In genomic region chr5:59484618-59485017, GRCh38 we compare ENCODE assay signal across 16 cellular contexts.
DNase-seq lines count a peak whose midpoint lies in the region; TF ChIP-seq lines count a peak whose summit lies in the region.
"Had no signal": no experiment of that assay in that cellular context is flagged by ENCODE, and none has a peak within 500 bp of the region (broad histone marks: within the 10 kb centered on the region; RNA-seq: fewer than 3 reads in every experiment).

No MANE protein-coding gene starts in this region.

- no peak for TF ChIP-seq EP300 in SK-N-SH (IDR thresholded peaks at IDR 0.05; ENCODE audit: borderline replicate concordance in 1 of 2, low read depth in 1 of 2, low read length in 1 of 2)

- H3K4me1 ChIP-seq in SK-N-SH (ENCODE audit: control insufficient read depth in 1 of 2, insufficient read depth in 2 of 2, low read depth in 1 of 2, low read length in 1 of 2) (peaks cover 25 to 48% of the 10 kb centered on the region in 2 experiments), endocrine pancreas (ENCODE audit: control insufficient read depth, insufficient read depth, low read length) (peaks cover 33% of the 10 kb centered on the region), smooth muscle cell (ENCODE audit: low read depth) (peaks cover 5% of the 10 kb centered on the region), prostate gland (replicated peaks) (no peaks in the 10 kb centered on the region)

- H3K27me3 ChIP-seq in SK-N-SH (ENCODE audit: insufficient read depth) (no peaks in the 10 kb centered on the region), endocrine pancreas (ENCODE audit: control insufficient read depth, insufficient read depth, low read length) (no peaks in the 10 kb centered on the region), smooth muscle cell (ENCODE audit: low read depth) (peaks cover 10% of the 10 kb centered on the region), prostate gland (replicated peaks; ENCODE audit: insufficient read depth) (no peaks in the 10 kb centered on the region)
- H3K27me3 ChIP-seq: tibial nerve had no signal

- H3F3A ChIP-seq in SK-N-SH (replicated peaks; ENCODE audit: insufficient read depth) = peaks cover 13% of the 10 kb centered on the region
- no peaks in the 10 kb centered on the region for H3F3A ChIP-seq in smooth muscle cell (ENCODE audit: low read depth)

- H3K9ac ChIP-seq in SK-N-SH = no peak overlapping the region
- H3K9ac ChIP-seq in endocrine pancreas (ENCODE audit: control insufficient read depth, insufficient read depth, low read length) = no peak overlapping the region
- no peak overlapping the region for H3K9ac ChIP-seq in smooth muscle cell (ENCODE audit: low read depth)

- no peak; the same call in 1 of the 2 replicates for TF ChIP-seq RAD21 in SK-N-SH (IDR thresholded peaks at IDR 0.05; ENCODE audit: low read length)

- 10% methylated on average over 2 of the region's 2 CpGs for WGBS in SK-N-SH (ENCODE audit: low lambda C conversion rate)
- 68% methylated on average over 2 of the region's 2 CpGs for WGBS in smooth muscle cell (ENCODE audit: low lambda C conversion rate)
- 85% methylated on average over 2 of the region's 2 CpGs for WGBS in prostate gland

- H3K4me2 ChIP-seq in SK-N-SH (peak overlapping the region; percentile 22; the same call in 1 of the 2 replicates), smooth muscle cell (peak overlapping the region; percentile 4)

- peaks cover 2% of the 10 kb centered on the region for H3K27me3 Mint-ChIP-seq in activated naive CD4-positive, alpha-beta T cell treated with anti-CD3 and anti-CD28 coated beads for 36 hours (ENCODE audit: low read depth)
- H3K27me3 Mint-ChIP-seq: CD4-positive, alpha-beta memory T cell; stimulated activated naive B cell treated with anti-CD40 and anti-IgM and Interleukin-4, amounts not matched to agents 10 μg/mL and 1 μg/mL and 100 μg/mL, for 72 hours had no signal

- no peak overlapping the region for H3K4me3 Mint-ChIP-seq in activated naive CD4-positive, alpha-beta T cell treated with anti-CD3 and anti-CD28 coated beads for 36 hours
- H3K4me3 Mint-ChIP-seq: CD4-positive, alpha-beta memory T cell; stimulated activated naive B cell treated with anti-CD40 and anti-IgM and Interleukin-4, amounts not matched to agents 10 μg/mL and 1 μg/mL and 100 μg/mL, for 72 hours had no signal

- peak overlapping the region; percentile 17 for H3K27ac Mint-ChIP-seq in activated naive CD4-positive, alpha-beta T cell treated with anti-CD3 and anti-CD28 coated beads for 36 hours
- H3K27ac Mint-ChIP-seq: CD4-positive, alpha-beta memory T cell; stimulated activated naive B cell treated with anti-CD40 and anti-IgM and Interleukin-4, amounts not matched to agents 10 μg/mL and 1 μg/mL and 100 μg/mL, for 72 hours had no signal

- H3K4me3 ChIP-seq in SK-N-SH (ENCODE audit: low read depth in 2 of 2, low read length in 1 of 2) = no peak overlapping the region
- H3K4me3 ChIP-seq in endocrine pancreas (ENCODE audit: control insufficient read depth, insufficient read depth, low read length) = peak overlapping the region; percentile 48
- H3K4me3 ChIP-seq in smooth muscle cell = no peak overlapping the region
- H3K4me3 ChIP-seq in prostate gland = no peak overlapping the region
- H3K4me3 ChIP-seq: tibial nerve had no signal

- no peaks in the 10 kb centered on the region for H3K36me3 Mint-ChIP-seq in activated naive CD4-positive, alpha-beta T cell treated with anti-CD3 and anti-CD28 coated beads for 36 hours (ENCODE audit: low read depth)
- H3K36me3 Mint-ChIP-seq: CD4-positive, alpha-beta memory T cell; stimulated activated naive B cell treated with anti-CD40 and anti-IgM and Interleukin-4, amounts not matched to agents 10 μg/mL and 1 μg/mL and 100 μg/mL, for 72 hours had no signal

- H3K9me3 Mint-ChIP-seq in activated naive CD4-positive, alpha-beta T cell treated with anti-CD3 and anti-CD28 coated beads for 36 hours = no peaks in the 10 kb centered on the region
- H3K9me3 Mint-ChIP-seq: stimulated activated naive B cell treated with anti-CD40 and anti-IgM and Interleukin-4, amounts not matched to agents 10 μg/mL and 1 μg/mL and 100 μg/mL, for 72 hours had no signal

- H3K27ac ChIP-seq in SK-N-SH (ENCODE audit: low read depth in 2 of 2, low read length in 1 of 2) = peak overlapping the region; percentile 37 to 98
- H3K27ac ChIP-seq in smooth muscle cell (ENCODE audit: low read depth) = peak overlapping the region; percentile 6
- H3K27ac ChIP-seq in prostate gland = no peak overlapping the region
- H3K27ac ChIP-seq: tibial nerve had no signal

- POLR2A ChIA-PET in SK-N-SH (lab: Yijun Ruan, JAX) = no interaction called here

- H3K79me2 ChIP-seq in SK-N-SH (ENCODE audit: insufficient read depth) (no peaks in the 10 kb centered on the region), smooth muscle cell (ENCODE audit: low read depth) (no peaks in the 10 kb centered on the region)

- H4K20me1 ChIP-seq in SK-N-SH (ENCODE audit: insufficient read depth) (no peaks in the 10 kb centered on the region; the same call in 1 of the 2 replicates), smooth muscle cell (ENCODE audit: low read depth) (peaks cover 55% of the 10 kb centered on the region)

- no peak overlapping the region for H2AFZ ChIP-seq in SK-N-SH (ENCODE audit: low read depth)
- no peak overlapping the region for H2AFZ ChIP-seq in smooth muscle cell (ENCODE audit: low read depth)

- H3K9me3 ChIP-seq in SK-N-SH = no peaks in the 10 kb centered on the region
- no peaks in the 10 kb centered on the region for H3K9me3 ChIP-seq in endocrine pancreas (ENCODE audit: control insufficient read depth, low read length)
- no peaks in the 10 kb centered on the region for H3K9me3 ChIP-seq in smooth muscle cell (replicated peaks; ENCODE audit: low read depth)
- no peaks in the 10 kb centered on the region for H3K9me3 ChIP-seq in prostate gland
- H3K9me3 ChIP-seq: tibial nerve had no signal

- no peaks in the 10 kb centered on the region for H3K36me3 ChIP-seq in SK-N-SH (replicated peaks in 1 of 2; ENCODE audit: control insufficient read depth in 1 of 2, insufficient read depth in 2 of 2, low read length in 1 of 2)
- H3K36me3 ChIP-seq in endocrine pancreas (ENCODE audit: control insufficient read depth, insufficient read depth, low read length) = no peaks in the 10 kb centered on the region
- no peaks in the 10 kb centered on the region for H3K36me3 ChIP-seq in smooth muscle cell (ENCODE audit: low read depth)
- H3K36me3 ChIP-seq in prostate gland = no peaks in the 10 kb centered on the region
- H3K36me3 ChIP-seq: tibial nerve had no signal

- no peak for DNase-seq in activated naive CD4-positive, alpha-beta T cell treated with anti-CD3 and anti-CD28 coated beads for 36 hours
- no peak for DNase-seq in activated naive CD4-positive, alpha-beta T cell treated with Interleukin-2 at 50 U/mL for 16 hours
- DNase-seq in SK-N-SH (no peak), smooth muscle cell (lab: John Stamatoyannopoulos, UW; ENCODE audit: unreplicated experiment) (no peak), NOMO-1 treated with dmso at 0.1 percent for 144 hours (lab: John Stamatoyannopoulos, UW; ENCODE audit: unreplicated experiment) (no peak), HK-2 (ENCODE audit: unreplicated experiment) (no peak), prostate gland (ENCODE audit: low spot score) (no peak)
- DNase-seq: anterior cingulate cortex; CD4-positive, alpha-beta memory T cell; DMS79 treated with DMSO at 0.1 percent for 48 hours; KBM-7; NCI-H2029 treated with DMSO at 0.1 percent for 48 hours; right cardiac atrium; stimulated activated naive B cell treated with anti-CD40 and anti-IgM and Interleukin-4, amounts not matched to agents 10 μg/mL and 1 μg/mL and 100 μg/mL, for 72 hours had no signal

- CTCF ChIA-PET in activated naive CD4-positive, alpha-beta T cell treated with anti-CD3 and anti-CD28 coated beads for 36 hours (lab: Charles Lee) = no interaction called here
- CTCF ChIA-PET in SK-N-SH (lab: Yijun Ruan, JAX) = no interaction called here

- H3K9me2 ChIP-seq in SK-N-SH = no peaks in the 10 kb centered on the region

- no peak for TF ChIP-seq CTCF in SK-N-SH (IDR thresholded peaks at IDR 0.05)
- no peak for TF ChIP-seq CTCF in smooth muscle cell (IDR thresholded peaks at IDR 0.05; ENCODE audit: borderline replicate concordance, insufficient read depth, poor library complexity, severe bottlenecking)
- no peak for TF ChIP-seq CTCF in prostate gland (IDR thresholded peaks at IDR 0.05)

- intact Hi-C loops in activated naive CD4-positive, alpha-beta T cell treated with anti-CD3 and anti-CD28 coated beads for 36 hours (cut with micrococcal nuclease) = loop anchor here (1.0 to 2.0 kb wide), 5 partner anchors 107 to 593 kb away; no protein-coding TSS in a partner anchor
- intact Hi-C loops in prostate gland (cut with DNase I) = no loop called here

- no peak for TF ChIP-seq POLR2A in prostate gland (IDR thresholded peaks at IDR 0.05)

- H3K4me1 Mint-ChIP-seq in activated naive CD4-positive, alpha-beta T cell treated with anti-CD3 and anti-CD28 coated beads for 36 hours (ENCODE audit: low read depth) = peaks cover 19% of the 10 kb centered on the region
- H3K4me1 Mint-ChIP-seq: CD4-positive, alpha-beta memory T cell had no signal

TF ChIP-seq in SK-N-SH, 30 proteins besides CTCF, POLR2A, EP300 and RAD21:
- TF ChIP-seq SMC3 (IDR thresholded peaks at IDR 0.05; ENCODE audit: low read depth, low read length) (no peak), RCOR1 (IDR thresholded peaks at IDR 0.05; ENCODE audit: low read length) (no peak), ZBTB33 (IDR thresholded peaks at IDR 0.05; ENCODE audit: borderline replicate concordance, low read depth) (no peak), SIN3A (IDR thresholded peaks at IDR 0.05; ENCODE audit: borderline replicate concordance, low read depth, low read length) (no peak)
- TF ChIP-seq, protein P1, sequence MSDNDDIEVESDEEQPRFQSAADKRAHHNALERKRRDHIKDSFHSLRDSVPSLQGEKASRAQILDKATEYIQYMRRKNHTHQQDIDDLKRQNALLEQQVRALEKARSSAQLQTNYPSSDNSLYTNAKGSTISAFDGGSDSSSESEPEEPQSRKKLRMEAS (IDR thresholded peaks at IDR 0.05; ENCODE audit: low read depth) = no peak

Comparison
In these comparisons a context has a peak if more than half of its experiments do, and no peak if none do; other contexts are left out.
1. H3K27ac ChIP-seq: peak in SK-N-SH (2 of 2) and smooth muscle cell (single experiment); none in prostate gland (0 of 2).